1 cellular context compared by ENCODE assay signal in the genomic region with DNA sequence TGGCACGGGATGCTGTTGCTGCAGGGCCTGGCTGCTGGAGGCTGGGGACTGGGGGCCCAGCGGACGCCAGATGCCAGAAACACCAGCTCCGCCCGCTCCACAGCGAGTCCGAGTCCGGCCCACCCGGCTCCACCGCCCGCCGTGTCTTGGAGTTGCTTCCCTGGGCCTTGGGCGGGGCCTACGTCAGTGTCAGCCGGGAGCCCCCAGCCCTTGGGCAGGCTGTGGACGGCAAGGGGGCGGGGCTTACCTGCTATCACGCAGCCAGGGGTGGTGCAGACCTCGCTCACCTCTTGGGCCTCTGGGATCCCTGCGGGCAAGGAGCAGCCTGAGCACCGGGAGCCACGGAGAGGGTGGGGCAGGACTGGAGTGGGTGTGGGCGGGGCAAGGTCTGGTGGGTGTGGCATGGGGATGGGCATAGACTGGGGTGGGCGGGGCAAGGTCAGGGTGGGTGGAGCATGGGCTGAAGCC.
TF ChIP-seq lines count a peak whose summit lies in the region.

No MANE protein-coding gene starts in this region.

TF ChIP-seq in GM12878, 131 proteins besides CTCF, POLR2A, EP300 and RAD21:
- TF ChIP-seq NR2C2 (IDR thresholded peaks at IDR 0.05; ENCODE audit: borderline replicate concordance, control insufficient read depth, insufficient read length, low read depth), result no peak
- TF ChIP-seq SPI1 (IDR thresholded peaks at IDR 0.05; ENCODE audit: borderline replicate concordance, insufficient read depth, low read depth, low read length), result no peak
- no peak for TF ChIP-seq CREB1 (IDR thresholded peaks at IDR 0.05; ENCODE audit: low read depth)
- TF ChIP-seq, protein P1, sequence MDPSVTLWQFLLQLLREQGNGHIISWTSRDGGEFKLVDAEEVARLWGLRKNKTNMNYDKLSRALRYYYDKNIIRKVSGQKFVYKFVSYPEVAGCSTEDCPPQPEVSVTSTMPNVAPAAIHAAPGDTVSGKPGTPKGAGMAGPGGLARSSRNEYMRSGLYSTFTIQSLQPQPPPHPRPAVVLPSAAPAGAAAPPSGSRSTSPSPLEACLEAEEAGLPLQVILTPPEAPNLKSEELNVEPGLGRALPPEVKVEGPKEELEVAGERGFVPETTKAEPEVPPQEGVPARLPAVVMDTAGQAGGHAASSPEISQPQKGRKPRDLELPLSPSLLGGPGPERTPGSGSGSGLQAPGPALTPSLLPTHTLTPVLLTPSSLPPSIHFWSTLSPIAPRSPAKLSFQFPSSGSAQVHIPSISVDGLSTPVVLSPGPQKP (IDR thresholded peaks at IDR 0.05; ENCODE audit: low read depth, low read length), result no peak
- TF ChIP-seq, protein P2, sequence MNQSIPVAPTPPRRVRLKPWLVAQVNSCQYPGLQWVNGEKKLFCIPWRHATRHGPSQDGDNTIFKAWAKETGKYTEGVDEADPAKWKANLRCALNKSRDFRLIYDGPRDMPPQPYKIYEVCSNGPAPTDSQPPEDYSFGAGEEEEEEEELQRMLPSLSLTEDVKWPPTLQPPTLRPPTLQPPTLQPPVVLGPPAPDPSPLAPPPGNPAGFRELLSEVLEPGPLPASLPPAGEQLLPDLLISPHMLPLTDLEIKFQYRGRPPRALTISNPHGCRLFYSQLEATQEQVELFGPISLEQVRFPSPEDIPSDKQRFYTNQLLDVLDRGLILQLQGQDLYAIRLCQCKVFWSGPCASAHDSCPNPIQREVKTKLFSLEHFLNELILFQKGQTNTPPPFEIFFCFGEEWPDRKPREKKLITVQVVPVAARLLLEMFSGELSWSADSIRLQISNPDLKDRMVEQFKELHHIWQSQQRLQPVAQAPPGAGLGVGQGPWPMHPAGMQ (IDR thresholded peaks at IDR 0.05; ENCODE audit: borderline replicate concordance), result no peak
- no peak for TF ChIP-seq CHD1 (IDR thresholded peaks at IDR 0.05; ENCODE audit: low read depth, low read length)
- TF ChIP-seq, protein P3, sequence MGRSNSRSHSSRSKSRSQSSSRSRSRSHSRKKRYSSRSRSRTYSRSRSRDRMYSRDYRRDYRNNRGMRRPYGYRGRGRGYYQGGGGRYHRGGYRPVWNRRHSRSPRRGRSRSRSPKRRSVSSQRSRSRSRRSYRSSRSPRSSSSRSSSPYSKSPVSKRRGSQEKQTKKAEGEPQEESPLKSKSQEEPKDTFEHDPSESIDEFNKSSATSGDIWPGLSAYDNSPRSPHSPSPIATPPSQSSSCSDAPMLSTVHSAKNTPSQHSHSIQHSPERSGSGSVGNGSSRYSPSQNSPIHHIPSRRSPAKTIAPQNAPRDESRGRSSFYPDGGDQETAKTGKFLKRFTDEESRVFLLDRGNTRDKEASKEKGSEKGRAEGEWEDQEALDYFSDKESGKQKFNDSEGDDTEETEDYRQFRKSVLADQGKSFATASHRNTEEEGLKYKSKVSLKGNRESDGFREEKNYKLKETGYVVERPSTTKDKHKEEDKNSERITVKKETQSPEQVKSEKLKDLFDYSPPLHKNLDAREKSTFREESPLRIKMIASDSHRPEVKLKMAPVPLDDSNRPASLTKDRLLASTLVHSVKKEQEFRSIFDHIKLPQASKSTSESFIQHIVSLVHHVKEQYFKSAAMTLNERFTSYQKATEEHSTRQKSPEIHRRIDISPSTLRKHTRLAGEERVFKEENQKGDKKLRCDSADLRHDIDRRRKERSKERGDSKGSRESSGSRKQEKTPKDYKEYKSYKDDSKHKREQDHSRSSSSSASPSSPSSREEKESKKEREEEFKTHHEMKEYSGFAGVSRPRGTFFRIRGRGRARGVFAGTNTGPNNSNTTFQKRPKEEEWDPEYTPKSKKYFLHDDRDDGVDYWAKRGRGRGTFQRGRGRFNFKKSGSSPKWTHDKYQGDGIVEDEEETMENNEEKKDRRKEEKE (IDR thresholded peaks at IDR 0.05), result no peak
- no peak for TF ChIP-seq MEF2A (IDR thresholded peaks at IDR 0.05; ENCODE audit: insufficient read depth, low read depth, low read length)
- no peak for TF ChIP-seq RAD51 (IDR thresholded peaks at IDR 0.05)
- TF ChIP-seq, protein P4, sequence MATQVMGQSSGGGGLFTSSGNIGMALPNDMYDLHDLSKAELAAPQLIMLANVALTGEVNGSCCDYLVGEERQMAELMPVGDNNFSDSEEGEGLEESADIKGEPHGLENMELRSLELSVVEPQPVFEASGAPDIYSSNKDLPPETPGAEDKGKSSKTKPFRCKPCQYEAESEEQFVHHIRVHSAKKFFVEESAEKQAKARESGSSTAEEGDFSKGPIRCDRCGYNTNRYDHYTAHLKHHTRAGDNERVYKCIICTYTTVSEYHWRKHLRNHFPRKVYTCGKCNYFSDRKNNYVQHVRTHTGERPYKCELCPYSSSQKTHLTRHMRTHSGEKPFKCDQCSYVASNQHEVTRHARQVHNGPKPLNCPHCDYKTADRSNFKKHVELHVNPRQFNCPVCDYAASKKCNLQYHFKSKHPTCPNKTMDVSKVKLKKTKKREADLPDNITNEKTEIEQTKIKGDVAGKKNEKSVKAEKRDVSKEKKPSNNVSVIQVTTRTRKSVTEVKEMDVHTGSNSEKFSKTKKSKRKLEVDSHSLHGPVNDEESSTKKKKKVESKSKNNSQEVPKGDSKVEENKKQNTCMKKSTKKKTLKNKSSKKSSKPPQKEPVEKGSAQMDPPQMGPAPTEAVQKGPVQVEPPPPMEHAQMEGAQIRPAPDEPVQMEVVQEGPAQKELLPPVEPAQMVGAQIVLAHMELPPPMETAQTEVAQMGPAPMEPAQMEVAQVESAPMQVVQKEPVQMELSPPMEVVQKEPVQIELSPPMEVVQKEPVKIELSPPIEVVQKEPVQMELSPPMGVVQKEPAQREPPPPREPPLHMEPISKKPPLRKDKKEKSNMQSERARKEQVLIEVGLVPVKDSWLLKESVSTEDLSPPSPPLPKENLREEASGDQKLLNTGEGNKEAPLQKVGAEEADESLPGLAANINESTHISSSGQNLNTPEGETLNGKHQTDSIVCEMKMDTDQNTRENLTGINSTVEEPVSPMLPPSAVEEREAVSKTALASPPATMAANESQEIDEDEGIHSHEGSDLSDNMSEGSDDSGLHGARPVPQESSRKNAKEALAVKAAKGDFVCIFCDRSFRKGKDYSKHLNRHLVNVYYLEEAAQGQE (IDR thresholded peaks at IDR 0.05; ENCODE audit: low read depth, low read length), result no peak
- no peak for TF ChIP-seq NFYA (IDR thresholded peaks at IDR 0.05; ENCODE audit: borderline replicate concordance, low read depth, low read length)
- TF ChIP-seq, protein P5, sequence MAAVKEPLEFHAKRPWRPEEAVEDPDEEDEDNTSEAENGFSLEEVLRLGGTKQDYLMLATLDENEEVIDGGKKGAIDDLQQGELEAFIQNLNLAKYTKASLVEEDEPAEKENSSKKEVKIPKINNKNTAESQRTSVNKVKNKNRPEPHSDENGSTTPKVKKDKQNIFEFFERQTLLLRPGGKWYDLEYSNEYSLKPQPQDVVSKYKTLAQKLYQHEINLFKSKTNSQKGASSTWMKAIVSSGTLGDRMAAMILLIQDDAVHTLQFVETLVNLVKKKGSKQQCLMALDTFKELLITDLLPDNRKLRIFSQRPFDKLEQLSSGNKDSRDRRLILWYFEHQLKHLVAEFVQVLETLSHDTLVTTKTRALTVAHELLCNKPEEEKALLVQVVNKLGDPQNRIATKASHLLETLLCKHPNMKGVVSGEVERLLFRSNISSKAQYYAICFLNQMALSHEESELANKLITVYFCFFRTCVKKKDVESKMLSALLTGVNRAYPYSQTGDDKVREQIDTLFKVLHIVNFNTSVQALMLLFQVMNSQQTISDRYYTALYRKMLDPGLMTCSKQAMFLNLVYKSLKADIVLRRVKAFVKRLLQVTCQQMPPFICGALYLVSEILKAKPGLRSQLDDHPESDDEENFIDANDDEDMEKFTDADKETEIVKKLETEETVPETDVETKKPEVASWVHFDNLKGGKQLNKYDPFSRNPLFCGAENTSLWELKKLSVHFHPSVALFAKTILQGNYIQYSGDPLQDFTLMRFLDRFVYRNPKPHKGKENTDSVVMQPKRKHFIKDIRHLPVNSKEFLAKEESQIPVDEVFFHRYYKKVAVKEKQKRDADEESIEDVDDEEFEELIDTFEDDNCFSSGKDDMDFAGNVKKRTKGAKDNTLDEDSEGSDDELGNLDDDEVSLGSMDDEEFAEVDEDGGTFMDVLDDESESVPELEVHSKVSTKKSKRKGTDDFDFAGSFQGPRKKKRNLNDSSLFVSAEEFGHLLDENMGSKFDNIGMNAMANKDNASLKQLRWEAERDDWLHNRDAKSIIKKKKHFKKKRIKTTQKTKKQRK (IDR thresholded peaks at IDR 0.05; ENCODE audit: low read depth, low read length), result no peak
- TF ChIP-seq WRNIP1 (IDR thresholded peaks at IDR 0.05; ENCODE audit: borderline replicate concordance, low read depth, low read length), result no peak
- TF ChIP-seq, protein P6, sequence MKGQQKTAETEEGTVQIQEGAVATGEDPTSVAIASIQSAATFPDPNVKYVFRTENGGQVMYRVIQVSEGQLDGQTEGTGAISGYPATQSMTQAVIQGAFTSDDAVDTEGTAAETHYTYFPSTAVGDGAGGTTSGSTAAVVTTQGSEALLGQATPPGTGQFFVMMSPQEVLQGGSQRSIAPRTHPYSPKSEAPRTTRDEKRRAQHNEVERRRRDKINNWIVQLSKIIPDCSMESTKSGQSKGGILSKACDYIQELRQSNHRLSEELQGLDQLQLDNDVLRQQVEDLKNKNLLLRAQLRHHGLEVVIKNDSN (IDR thresholded peaks at IDR 0.05; ENCODE audit: borderline replicate concordance, extremely low read length, insufficient read depth, low read depth, low read length), result no peak
- no peak for TF ChIP-seq SMAD5 (IDR thresholded peaks at IDR 0.05; ENCODE audit: low read depth)
- TF ChIP-seq, protein P7, sequence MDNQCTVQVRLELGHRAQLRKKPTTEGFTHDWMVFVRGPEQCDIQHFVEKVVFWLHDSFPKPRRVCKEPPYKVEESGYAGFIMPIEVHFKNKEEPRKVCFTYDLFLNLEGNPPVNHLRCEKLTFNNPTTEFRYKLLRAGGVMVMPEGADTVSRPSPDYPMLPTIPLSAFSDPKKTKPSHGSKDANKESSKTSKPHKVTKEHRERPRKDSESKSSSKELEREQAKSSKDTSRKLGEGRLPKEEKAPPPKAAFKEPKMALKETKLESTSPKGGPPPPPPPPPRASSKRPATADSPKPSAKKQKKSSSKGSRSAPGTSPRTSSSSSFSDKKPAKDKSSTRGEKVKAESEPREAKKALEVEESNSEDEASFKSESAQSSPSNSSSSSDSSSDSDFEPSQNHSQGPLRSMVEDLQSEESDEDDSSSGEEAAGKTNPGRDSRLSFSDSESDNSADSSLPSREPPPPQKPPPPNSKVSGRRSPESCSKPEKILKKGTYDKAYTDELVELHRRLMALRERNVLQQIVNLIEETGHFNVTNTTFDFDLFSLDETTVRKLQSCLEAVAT (IDR thresholded peaks at IDR 0.05), result no peak
- no peak for TF ChIP-seq STAT3 (IDR thresholded peaks at IDR 0.05; ENCODE audit: low read depth, low read length)
- TF ChIP-seq, protein P8, sequence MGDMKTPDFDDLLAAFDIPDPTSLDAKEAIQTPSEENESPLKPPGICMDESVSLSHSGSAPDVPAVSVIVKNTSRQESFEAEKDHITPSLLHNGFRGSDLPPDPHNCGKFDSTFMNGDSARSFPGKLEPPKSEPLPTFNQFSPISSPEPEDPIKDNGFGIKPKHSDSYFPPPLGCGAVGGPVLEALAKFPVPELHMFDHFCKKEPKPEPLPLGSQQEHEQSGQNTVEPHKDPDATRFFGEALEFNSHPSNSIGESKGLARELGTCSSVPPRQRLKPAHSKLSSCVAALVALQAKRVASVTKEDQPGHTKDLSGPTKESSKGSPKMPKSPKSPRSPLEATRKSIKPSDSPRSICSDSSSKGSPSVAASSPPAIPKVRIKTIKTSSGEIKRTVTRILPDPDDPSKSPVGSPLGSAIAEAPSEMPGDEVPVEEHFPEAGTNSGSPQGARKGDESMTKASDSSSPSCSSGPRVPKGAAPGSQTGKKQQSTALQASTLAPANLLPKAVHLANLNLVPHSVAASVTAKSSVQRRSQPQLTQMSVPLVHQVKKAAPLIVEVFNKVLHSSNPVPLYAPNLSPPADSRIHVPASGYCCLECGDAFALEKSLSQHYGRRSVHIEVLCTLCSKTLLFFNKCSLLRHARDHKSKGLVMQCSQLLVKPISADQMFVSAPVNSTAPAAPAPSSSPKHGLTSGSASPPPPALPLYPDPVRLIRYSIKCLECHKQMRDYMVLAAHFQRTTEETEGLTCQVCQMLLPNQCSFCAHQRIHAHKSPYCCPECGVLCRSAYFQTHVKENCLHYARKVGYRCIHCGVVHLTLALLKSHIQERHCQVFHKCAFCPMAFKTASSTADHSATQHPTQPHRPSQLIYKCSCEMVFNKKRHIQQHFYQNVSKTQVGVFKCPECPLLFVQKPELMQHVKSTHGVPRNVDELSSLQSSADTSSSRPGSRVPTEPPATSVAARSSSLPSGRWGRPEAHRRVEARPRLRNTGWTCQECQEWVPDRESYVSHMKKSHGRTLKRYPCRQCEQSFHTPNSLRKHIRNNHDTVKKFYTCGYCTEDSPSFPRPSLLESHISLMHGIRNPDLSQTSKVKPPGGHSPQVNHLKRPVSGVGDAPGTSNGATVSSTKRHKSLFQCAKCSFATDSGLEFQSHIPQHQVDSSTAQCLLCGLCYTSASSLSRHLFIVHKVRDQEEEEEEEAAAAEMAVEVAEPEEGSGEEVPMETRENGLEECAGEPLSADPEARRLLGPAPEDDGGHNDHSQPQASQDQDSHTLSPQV (IDR thresholded peaks at IDR 0.05), result no peak
TF ChIP-seq in GM12878: peak in this region for 0.
